Comparison of ENCODE assay signal across 1 cellular context in the genomic region with DNA sequence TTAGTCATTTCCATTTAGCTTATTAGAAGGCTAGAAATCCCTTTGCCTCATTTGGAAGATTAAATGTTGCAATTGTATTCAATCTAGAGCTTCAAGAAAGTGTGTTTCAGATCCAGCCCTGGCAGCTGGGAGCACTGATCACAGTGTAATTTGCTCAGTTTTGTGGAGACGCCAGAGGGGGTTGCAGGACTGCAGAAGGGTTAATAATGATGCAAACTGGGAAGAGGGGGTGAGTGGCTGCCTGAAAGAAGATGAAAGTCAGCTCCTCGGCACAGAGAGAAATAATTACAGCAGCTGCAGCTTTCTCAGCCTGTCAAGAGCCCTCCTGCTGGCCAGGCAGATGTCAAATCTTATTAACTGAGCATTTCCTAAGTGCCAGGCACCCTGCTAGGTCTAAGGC.
TF ChIP-seq lines count a peak whose summit lies in the region.

No MANE protein-coding gene starts in this region.

TF ChIP-seq in SK-N-SH treated with all-trans-retinoic acid at 6 μM for 48 hours, 23 proteins besides CTCF, POLR2A, EP300 and RAD21 (continued from another document):
- TF ChIP-seq RARB (CRISPR knock-in tag; IDR thresholded peaks at IDR 0.05) (no peak), ZNF70 (CRISPR knock-in tag; IDR thresholded peaks at IDR 0.05) (no peak), OSR1 (CRISPR knock-in tag; IDR thresholded peaks at IDR 0.05) (no peak)
- TF ChIP-seq, protein P1, sequence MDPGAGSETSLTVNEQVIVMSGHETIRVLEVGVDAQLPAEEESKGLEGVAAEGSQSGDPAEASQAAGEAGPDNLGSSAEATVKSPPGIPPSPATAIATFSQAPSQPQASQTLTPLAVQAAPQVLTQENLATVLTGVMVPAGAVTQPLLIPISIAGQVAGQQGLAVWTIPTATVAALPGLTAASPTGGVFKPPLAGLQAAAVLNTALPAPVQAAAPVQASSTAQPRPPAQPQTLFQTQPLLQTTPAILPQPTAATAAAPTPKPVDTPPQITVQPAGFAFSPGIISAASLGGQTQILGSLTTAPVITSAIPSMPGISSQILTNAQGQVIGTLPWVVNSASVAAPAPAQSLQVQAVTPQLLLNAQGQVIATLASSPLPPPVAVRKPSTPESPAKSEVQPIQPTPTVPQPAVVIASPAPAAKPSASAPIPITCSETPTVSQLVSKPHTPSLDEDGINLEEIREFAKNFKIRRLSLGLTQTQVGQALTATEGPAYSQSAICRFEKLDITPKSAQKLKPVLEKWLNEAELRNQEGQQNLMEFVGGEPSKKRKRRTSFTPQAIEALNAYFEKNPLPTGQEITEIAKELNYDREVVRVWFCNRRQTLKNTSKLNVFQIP (CRISPR knock-in tag; IDR thresholded peaks at IDR 0.05; ENCODE audit: borderline replicate concordance, low read depth): no peak
